ENCODE assay signal across 8 cellular contexts in genomic region chr11:118572914-118573550, GRCh38. TPM values are rescaled to one million over a fixed set of nuclear protein-coding genes. Genes with fewer than 3 reads are reported as not detected.
A peak's percentile ranks its signal among the peaks of the same experiment; 100 is the strongest.
DNase-seq lines count a peak whose midpoint lies in the region; ATAC-seq, FAIRE-seq and TF ChIP-seq lines count a peak whose summit lies in the region.

No MANE protein-coding gene starts in this region.

- peak overlapping the region; percentile 61 to 65 for H3K4me3 ChIP-seq in kidney (ENCODE audit: low read length in 2 of 2)

- peak overlapping the region; percentile 95 for H3K4me3 Mint-ChIP-seq in stimulated activated memory B cell treated with anti-CD40 and anti-IgM and Interleukin-4, amounts not matched to agents 10 μg/mL and 1 μg/mL and 100 μg/mL, for 72 hours

- H3K4me1 ChIP-seq in kidney (ENCODE audit: control insufficient read depth in 1 of 2, insufficient read depth in 1 of 2, low read depth in 1 of 2, low read length in 2 of 2), result peaks cover 4 to 16% of the 10 kb centered on the region in 2 donors

- ATAC-seq in HG03039 (IDR thresholded peaks at IDR 0.05; ENCODE audit: unreplicated experiment) (peak; percentile 16), GM18870 (IDR thresholded peaks at IDR 0.05; ENCODE audit: unreplicated experiment) (no peak)
- peak; percentile 48 for ATAC-seq in stimulated activated memory B cell treated with anti-CD40 and anti-IgM and Interleukin-4, amounts not matched to agents 10 μg/mL and 1 μg/mL and 100 μg/mL, for 72 hours

- no peaks in the 10 kb centered on the region for H3K9me3 ChIP-seq in kidney (ENCODE audit: control insufficient read depth in 1 of 2, low read length in 2 of 2)

- H3K4me1 Mint-ChIP-seq in stimulated activated memory B cell treated with anti-CD40 and anti-IgM and Interleukin-4, amounts not matched to agents 10 μg/mL and 1 μg/mL and 100 μg/mL, for 72 hours, result peaks cover 56% of the 10 kb centered on the region

- no peak for TF ChIP-seq CTCF in kidney (IDR thresholded peaks at IDR 0.05; ENCODE audit: borderline replicate concordance, extremely low read depth, insufficient read depth)

- H3K36me3 Mint-ChIP-seq in stimulated activated memory B cell treated with anti-CD40 and anti-IgM and Interleukin-4, amounts not matched to agents 10 μg/mL and 1 μg/mL and 100 μg/mL, for 72 hours, result peaks cover 15% of the 10 kb centered on the region

- H3K36me3 ChIP-seq in kidney (ENCODE audit: control insufficient read depth in 1 of 2, insufficient read depth in 2 of 2, low read length in 2 of 2), result no peaks in the 10 kb centered on the region

- no peak for FAIRE-seq in kidney (lab: Jason Lieb, UNC)

- in situ Hi-C loops in SK-MEL-5 (cut with HindIII; ENCODE audit: low pct_unique_long_range_greater_than_20kb, low sequenced_read_pairs) (no loop called here), T47D (cut with HindIII; ENCODE audit: low pct_unique_long_range_greater_than_20kb, low sequenced_read_pairs) (no loop called here)

- intact Hi-C loops in kidney (cut with DNase I), result no loop called here

- no peaks in the 10 kb centered on the region for H3K9me3 Mint-ChIP-seq in stimulated activated memory B cell treated with anti-CD40 and anti-IgM and Interleukin-4, amounts not matched to agents 10 μg/mL and 1 μg/mL and 100 μg/mL, for 72 hours

- H3K27me3 Mint-ChIP-seq in stimulated activated memory B cell treated with anti-CD40 and anti-IgM and Interleukin-4, amounts not matched to agents 10 μg/mL and 1 μg/mL and 100 μg/mL, for 72 hours, result no peaks in the 10 kb centered on the region

- DNase-seq in stimulated activated CD4-positive, alpha-beta T cell treated with anti-CD3 and anti-CD28 coated beads, Interleukin-15, amount 100 ng/mL, for 24 hours, result peak; percentile 41
- no peak for DNase-seq in stimulated activated CD4-positive, alpha-beta T cell treated with anti-CD3 and anti-CD28 coated beads, Interleukin-4, amount 100 ng/mL, for 1 hour
- peak; percentile 22 for DNase-seq in SK-MEL-5 (ENCODE audit: low read depth, low spot score)
- DNase-seq in T47D (ENCODE audit: low read depth in 1 of 2, low spot score in 1 of 2), result peak; percentile 33 to 64
- DNase-seq in kidney, result no peak

- H3K9ac ChIP-seq in kidney (ENCODE audit: low read length in 2 of 2), result peak overlapping the region; percentile 61 to 97

- H3K27ac ChIP-seq in kidney (ENCODE audit: low read depth in 2 of 2, low read length in 2 of 2), result peak overlapping the region; percentile 96 to 98

- H3K27ac Mint-ChIP-seq in stimulated activated memory B cell treated with anti-CD40 and anti-IgM and Interleukin-4, amounts not matched to agents 10 μg/mL and 1 μg/mL and 100 μg/mL, for 72 hours, result peak overlapping the region; percentile 84

RNA-seq across cellular contexts. Expression of gene ARCN1, which starts 0.8 kb away (rescaled TPM):
- 93.3 and 98.3 TPM in 2 replicates for total RNA-seq in SK-MEL-5 (2014; rRNA removed; shearing (Covaris generic))
- 101 and 116 TPM in 2 replicates for polyA plus RNA-seq in SK-MEL-5 (2015; cell fraction: cytosol; rRNA removed)
- polyA plus RNA-seq in SK-MEL-5 (2015; cell fraction: nucleus; rRNA removed), result 23.0 and 28.7 TPM in 2 replicates
- 107 TPM for total RNA-seq in kidney
- polyA plus RNA-seq in kidney (ENCODE audit: insufficient read depth, low read depth, low replicate concordance), result 64.7 TPM

RNA-seq across cellular contexts. Expression of gene IFT46, which starts 7.3 kb away (rescaled TPM):
- 7.0 and 7.3 TPM in 2 replicates for total RNA-seq in SK-MEL-5 (2014; rRNA removed; shearing (Covaris generic))
- polyA plus RNA-seq in SK-MEL-5 (2015; cell fraction: cytosol; rRNA removed), result 4.6 and 5.2 TPM in 2 replicates
- 7.0 and 11.9 TPM in 2 replicates for polyA plus RNA-seq in SK-MEL-5 (2015; cell fraction: nucleus; rRNA removed)
- 21.1 TPM for total RNA-seq in kidney
- 28.7 TPM for polyA plus RNA-seq in kidney (ENCODE audit: insufficient read depth, low read depth, low replicate concordance)

RNA-seq across cellular contexts. Expression of gene PHLDB1, which starts 34.4 kb away (rescaled TPM):
- 20.8 and 22.1 TPM in 2 replicates for total RNA-seq in SK-MEL-5 (2014; rRNA removed; shearing (Covaris generic))
- polyA plus RNA-seq in SK-MEL-5 (2015; cell fraction: cytosol; rRNA removed), result 36.2 and 39.7 TPM in 2 replicates
- polyA plus RNA-seq in SK-MEL-5 (2015; cell fraction: nucleus; rRNA removed), result 62.4 and 83.0 TPM in 2 replicates
- 118 TPM for total RNA-seq in kidney
- polyA plus RNA-seq in kidney (ENCODE audit: insufficient read depth, low read depth, low replicate concordance), result 39.1 TPM

RNA-seq across cellular contexts. Expression of gene TMEM25, which starts 42.0 kb away (rescaled TPM):
- total RNA-seq in SK-MEL-5 (2014; rRNA removed; shearing (Covaris generic)), result 0.45 TPM in 1 of 2 replicates, not detected in the other
- not detected in 2 replicates for polyA plus RNA-seq in SK-MEL-5 (2015; cell fraction: cytosol; rRNA removed)
- polyA plus RNA-seq in SK-MEL-5 (2015; cell fraction: nucleus; rRNA removed), result 2.1 TPM in 1 of 2 replicates, not detected in the other
- 30.7 TPM for total RNA-seq in kidney
- polyA plus RNA-seq in kidney (ENCODE audit: insufficient read depth, low read depth, low replicate concordance), result 36.8 TPM

RNA-seq across cellular contexts. Expression of gene TTC36, which starts 45.8 kb away (rescaled TPM):
- total RNA-seq in SK-MEL-5 (2014; rRNA removed; shearing (Covaris generic)), result not detected in 2 replicates
- polyA plus RNA-seq in SK-MEL-5 (2015; cell fraction: cytosol; rRNA removed), result not detected in 2 replicates
- not detected in 2 replicates for polyA plus RNA-seq in SK-MEL-5 (2015; cell fraction: nucleus; rRNA removed)
- 1.1 TPM for total RNA-seq in kidney
- 12.7 TPM for polyA plus RNA-seq in kidney (ENCODE audit: insufficient read depth, low read depth, low replicate concordance)

Comparison
In these comparisons a context has a peak if more than half of its experiments do, and no peak if none do; other contexts are left out.
1. DNase-seq: peak in stimulated activated CD4-positive, alpha-beta T cell treated with anti-CD3 and anti-CD28 coated beads, Interleukin-15, amount 100 ng/mL, for 24 hours (single experiment), SK-MEL-5 (single experiment) and T47D (2 of 2); none in stimulated activated CD4-positive, alpha-beta T cell treated with anti-CD3 and anti-CD28 coated beads, Interleukin-4, amount 100 ng/mL, for 1 hour (single experiment) and kidney (single experiment).